ENCODE assay signal across 11 cellular contexts in the genomic region with DNA sequence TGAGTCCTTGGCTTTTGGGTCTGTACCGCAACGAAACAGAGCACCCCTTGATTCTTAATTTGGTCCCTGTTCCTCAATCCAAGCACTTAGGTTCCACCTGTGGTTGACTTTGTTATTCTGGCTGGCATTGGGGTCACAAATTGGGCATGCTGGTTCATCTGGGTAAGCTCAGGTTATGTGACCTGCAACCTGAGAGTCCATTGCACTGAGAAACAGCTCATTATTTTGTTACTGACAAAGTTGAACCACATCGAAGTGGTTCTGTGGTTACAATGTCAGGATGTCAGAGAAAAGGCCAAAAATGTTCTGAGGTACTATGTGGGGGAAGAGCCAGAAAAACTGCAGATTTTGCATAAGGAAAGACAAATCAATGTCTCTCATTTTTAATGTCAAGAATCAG.
"Had no signal": no experiment of that assay in that cellular context is flagged by ENCODE, and none has a peak within 500 bp of the region (broad histone marks: within the 10 kb centered on the region; RNA-seq: fewer than 3 reads in every experiment).

No MANE protein-coding gene starts in this region.

- H2AFZ ChIP-seq: GM23248, GM23338 had no signal

- H3K4me2 ChIP-seq: GM23338 had no signal

- DNase-seq: GM23248, GOT3, H7, H9, HCEC 1CT, HFFc6 had no signal

- H3K9me3 ChIP-seq: HAP-1 had no signal

- H3K36me3 ChIP-seq: HAP-1 had no signal

- FAIRE-seq: H1, H54 had no signal

- H3K9ac ChIP-seq: GM23248 had no signal

- ATAC-seq: GM23338, HCT116 had no signal

- H3K4me1 ChIP-seq: HAP-1 had no signal

- H3K4me3 ChIP-seq: GM23248, GM23338, HAP-1 had no signal

- H3K27ac ChIP-seq: GM23248 had no signal
